In genomic region chr11:121928597-121929580, GRCh38 we compare ENCODE assay signal across 1 cellular context.
TF ChIP-seq lines count a peak whose summit lies in the region.

No MANE protein-coding gene starts in this region.

TF ChIP-seq in HepG2, 621 proteins besides CTCF, POLR2A, EP300 and RAD21 (continued from another document and continues in another):
- TF ChIP-seq, protein P1, sequence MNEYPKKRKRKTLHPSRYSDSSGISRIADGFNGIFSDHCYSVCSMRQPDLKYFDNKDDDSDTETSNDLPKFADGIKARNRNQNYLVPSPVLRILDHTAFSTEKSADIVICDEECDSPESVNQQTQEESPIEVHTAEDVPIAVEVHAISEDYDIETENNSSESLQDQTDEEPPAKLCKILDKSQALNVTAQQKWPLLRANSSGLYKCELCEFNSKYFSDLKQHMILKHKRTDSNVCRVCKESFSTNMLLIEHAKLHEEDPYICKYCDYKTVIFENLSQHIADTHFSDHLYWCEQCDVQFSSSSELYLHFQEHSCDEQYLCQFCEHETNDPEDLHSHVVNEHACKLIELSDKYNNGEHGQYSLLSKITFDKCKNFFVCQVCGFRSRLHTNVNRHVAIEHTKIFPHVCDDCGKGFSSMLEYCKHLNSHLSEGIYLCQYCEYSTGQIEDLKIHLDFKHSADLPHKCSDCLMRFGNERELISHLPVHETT (CRISPR knock-in tag; conservative IDR thresholded peaks at IDR 0.05): no peak
- TF ChIP-seq RNF2 (conservative IDR thresholded peaks at IDR 0.05; ENCODE audit: low read depth) (no peak), REL (CRISPR knock-in tag; conservative IDR thresholded peaks at IDR 0.05) (no peak), CENPX (CRISPR knock-in tag; IDR thresholded peaks at IDR 0.05) (no peak), TAF15 (IDR thresholded peaks at IDR 0.05; ENCODE audit: low read depth, low read length, poor library complexity, severe bottlenecking) (no peak), NFAT5 (CRISPR knock-in tag; IDR thresholded peaks at IDR 0.05) (no peak), ZSCAN30 (CRISPR knock-in tag; IDR thresholded peaks at IDR 0.05) (no peak), ZNF780A (CRISPR knock-in tag; IDR thresholded peaks at IDR 0.05) (no peak), ZBTB21 (CRISPR knock-in tag; IDR thresholded peaks at IDR 0.05) (no peak), HOXA5 (CRISPR knock-in tag; IDR thresholded peaks at IDR 0.05) (no peak), ZNF138 (CRISPR knock-in tag; IDR thresholded peaks at IDR 0.05; ENCODE audit: low read depth) (no peak), ZNF264 (CRISPR knock-in tag; IDR thresholded peaks at IDR 0.05) (no peak), IKZF4 (CRISPR knock-in tag; IDR thresholded peaks at IDR 0.05; ENCODE audit: borderline replicate concordance, low read depth, not compliant biosample characterization) (no peak), HDAC1 (CRISPR knock-in tag; IDR thresholded peaks at IDR 0.05) (0 out of 2 replicates have a peak, but pooled peaks have one; percentile 28), NR2F6 (IDR thresholded peaks at IDR 0.05) (peak; percentile 78), NR2F6 (CRISPR knock-in tag; IDR thresholded peaks at IDR 0.05) (peak; percentile 70), CENPBD1 (CRISPR knock-in tag; IDR thresholded peaks at IDR 0.05; ENCODE audit: borderline replicate concordance, low read depth) (no peak), ZNF235 (CRISPR knock-in tag; IDR thresholded peaks at IDR 0.05; ENCODE audit: borderline replicate concordance) (no peak), FOXP4 (CRISPR knock-in tag; IDR thresholded peaks at IDR 0.05) (peak; percentile 38; the same call in 1 of the 2 replicates), ISX (CRISPR knock-in tag; conservative IDR thresholded peaks at IDR 0.05) (no peak), ZNF326 (CRISPR knock-in tag; IDR thresholded peaks at IDR 0.05; ENCODE audit: borderline replicate concordance) (no peak), HOXD1 (CRISPR knock-in tag; IDR thresholded peaks at IDR 0.05) (no peak), GZF1 (CRISPR knock-in tag; IDR thresholded peaks at IDR 0.05) (no peak), ZNF615 (CRISPR knock-in tag; IDR thresholded peaks at IDR 0.05; ENCODE audit: borderline replicate concordance) (no peak), THRA (CRISPR knock-in tag; IDR thresholded peaks at IDR 0.05; ENCODE audit: borderline replicate concordance) (peak; percentile 80; the same call in 1 of the 2 replicates), HMGA1 (CRISPR knock-in tag; conservative IDR thresholded peaks at IDR 0.05) (no peak), GLI4 (CRISPR knock-in tag; IDR thresholded peaks at IDR 0.05; ENCODE audit: borderline replicate concordance) (no peak), ZNF335 (CRISPR knock-in tag; IDR thresholded peaks at IDR 0.05) (no peak), PAX8 (CRISPR knock-in tag; IDR thresholded peaks at IDR 0.05; ENCODE audit: borderline replicate concordance) (no peak), FOSL1 (CRISPR knock-in tag; IDR thresholded peaks at IDR 0.05; ENCODE audit: borderline replicate concordance) (no peak), ZNF724P (CRISPR knock-in tag; IDR thresholded peaks at IDR 0.05; ENCODE audit: borderline replicate concordance) (no peak), ZNF225 (CRISPR knock-in tag; IDR thresholded peaks at IDR 0.05) (no peak), ZIK1 (CRISPR knock-in tag; IDR thresholded peaks at IDR 0.05; ENCODE audit: borderline replicate concordance, low read depth) (no peak), ZNF761 (CRISPR knock-in tag; conservative IDR thresholded peaks at IDR 0.05) (no peak), AGO1 (IDR thresholded peaks at IDR 0.05; ENCODE audit: low read depth, low read length, poor library complexity, severe bottlenecking) (no peak), ZNF781 (CRISPR knock-in tag; IDR thresholded peaks at IDR 0.05; ENCODE audit: borderline replicate concordance, not compliant biosample characterization) (no peak), ZNF644 (CRISPR knock-in tag; IDR thresholded peaks at IDR 0.05; ENCODE audit: low read depth) (no peak), TFDP1 (CRISPR knock-in tag; IDR thresholded peaks at IDR 0.05; ENCODE audit: borderline replicate concordance) (no peak; the same call in 1 of the 2 replicates)
- TF ChIP-seq, protein P2, sequence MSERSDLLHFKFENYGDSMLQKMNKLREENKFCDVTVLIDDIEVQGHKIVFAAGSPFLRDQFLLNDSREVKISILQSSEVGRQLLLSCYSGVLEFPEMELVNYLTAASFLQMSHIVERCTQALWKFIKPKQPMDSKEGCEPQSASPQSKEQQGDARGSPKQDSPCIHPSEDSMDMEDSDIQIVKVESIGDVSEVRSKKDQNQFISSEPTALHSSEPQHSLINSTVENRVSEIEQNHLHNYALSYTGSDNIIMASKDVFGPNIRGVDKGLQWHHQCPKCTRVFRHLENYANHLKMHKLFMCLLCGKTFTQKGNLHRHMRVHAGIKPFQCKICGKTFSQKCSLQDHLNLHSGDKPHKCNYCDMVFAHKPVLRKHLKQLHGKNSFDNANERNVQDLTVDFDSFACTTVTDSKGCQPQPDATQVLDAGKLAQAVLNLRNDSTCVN (CRISPR knock-in tag; IDR thresholded peaks at IDR 0.05; ENCODE audit: borderline replicate concordance): no peak
- TF ChIP-seq, protein P3, sequence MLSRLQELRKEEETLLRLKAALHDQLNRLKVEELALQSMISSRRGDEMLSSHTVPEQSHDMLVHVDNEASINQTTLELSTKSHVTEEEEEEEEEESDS (CRISPR knock-in tag; IDR thresholded peaks at IDR 0.05; ENCODE audit: borderline replicate concordance): no peak
- TF ChIP-seq, protein P4, sequence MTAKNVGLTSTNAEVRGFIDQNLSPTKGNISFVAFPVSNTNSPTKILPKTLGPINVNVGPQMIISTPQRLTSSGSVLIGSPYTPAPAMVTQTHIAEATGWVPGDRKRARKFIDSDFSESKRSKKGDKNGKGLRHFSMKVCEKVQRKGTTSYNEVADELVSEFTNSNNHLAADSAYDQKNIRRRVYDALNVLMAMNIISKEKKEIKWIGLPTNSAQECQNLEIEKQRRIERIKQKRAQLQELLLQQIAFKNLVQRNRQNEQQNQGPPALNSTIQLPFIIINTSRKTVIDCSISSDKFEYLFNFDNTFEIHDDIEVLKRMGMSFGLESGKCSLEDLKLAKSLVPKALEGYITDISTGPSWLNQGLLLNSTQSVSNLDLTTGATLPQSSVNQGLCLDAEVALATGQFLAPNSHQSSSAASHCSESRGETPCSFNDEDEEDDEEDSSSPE (CRISPR knock-in tag; IDR thresholded peaks at IDR 0.05): 0 out of 2 replicates have a peak, but pooled peaks have one; percentile 20
- TF ChIP-seq, protein P5, sequence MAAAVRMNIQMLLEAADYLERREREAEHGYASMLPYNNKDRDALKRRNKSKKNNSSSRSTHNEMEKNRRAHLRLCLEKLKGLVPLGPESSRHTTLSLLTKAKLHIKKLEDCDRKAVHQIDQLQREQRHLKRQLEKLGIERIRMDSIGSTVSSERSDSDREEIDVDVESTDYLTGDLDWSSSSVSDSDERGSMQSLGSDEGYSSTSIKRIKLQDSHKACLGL (CRISPR knock-in tag; IDR thresholded peaks at IDR 0.05): no peak
- TF ChIP-seq, protein P6, sequence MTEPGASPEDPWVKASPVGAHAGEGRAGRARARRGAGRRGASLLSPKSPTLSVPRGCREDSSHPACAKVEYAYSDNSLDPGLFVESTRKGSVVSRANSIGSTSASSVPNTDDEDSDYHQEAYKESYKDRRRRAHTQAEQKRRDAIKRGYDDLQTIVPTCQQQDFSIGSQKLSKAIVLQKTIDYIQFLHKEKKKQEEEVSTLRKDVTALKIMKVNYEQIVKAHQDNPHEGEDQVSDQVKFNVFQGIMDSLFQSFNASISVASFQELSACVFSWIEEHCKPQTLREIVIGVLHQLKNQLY (CRISPR knock-in tag; IDR thresholded peaks at IDR 0.05): no peak; the same call in 1 of the 2 replicates
- TF ChIP-seq, protein P7, sequence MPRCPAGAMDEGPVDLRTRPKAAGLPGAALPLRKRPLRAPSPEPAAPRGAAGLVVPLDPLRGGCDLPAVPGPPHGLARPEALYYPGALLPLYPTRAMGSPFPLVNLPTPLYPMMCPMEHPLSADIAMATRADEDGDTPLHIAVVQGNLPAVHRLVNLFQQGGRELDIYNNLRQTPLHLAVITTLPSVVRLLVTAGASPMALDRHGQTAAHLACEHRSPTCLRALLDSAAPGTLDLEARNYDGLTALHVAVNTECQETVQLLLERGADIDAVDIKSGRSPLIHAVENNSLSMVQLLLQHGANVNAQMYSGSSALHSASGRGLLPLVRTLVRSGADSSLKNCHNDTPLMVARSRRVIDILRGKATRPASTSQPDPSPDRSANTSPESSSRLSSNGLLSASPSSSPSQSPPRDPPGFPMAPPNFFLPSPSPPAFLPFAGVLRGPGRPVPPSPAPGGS (CRISPR knock-in tag; IDR thresholded peaks at IDR 0.05): no peak
- TF ChIP-seq, protein P8, sequence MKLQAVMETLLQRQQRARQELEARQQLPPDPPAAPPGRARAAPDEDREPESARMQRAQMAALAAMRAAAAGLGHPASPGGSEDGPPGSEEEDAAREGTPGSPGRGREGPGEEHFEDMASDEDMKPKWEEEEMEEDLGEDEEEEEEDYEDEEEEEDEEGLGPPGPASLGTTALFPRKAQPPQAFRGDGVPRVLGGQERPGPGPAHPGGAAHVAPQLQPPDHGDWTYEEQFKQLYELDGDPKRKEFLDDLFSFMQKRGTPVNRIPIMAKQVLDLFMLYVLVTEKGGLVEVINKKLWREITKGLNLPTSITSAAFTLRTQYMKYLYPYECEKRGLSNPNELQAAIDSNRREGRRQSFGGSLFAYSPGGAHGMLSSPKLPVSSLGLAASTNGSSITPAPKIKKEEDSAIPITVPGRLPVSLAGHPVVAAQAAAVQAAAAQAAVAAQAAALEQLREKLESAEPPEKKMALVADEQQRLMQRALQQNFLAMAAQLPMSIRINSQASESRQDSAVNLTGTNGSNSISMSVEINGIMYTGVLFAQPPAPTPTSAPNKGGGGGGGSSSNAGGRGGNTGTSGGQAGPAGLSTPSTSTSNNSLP (IDR thresholded peaks at IDR 0.05; ENCODE audit: low read depth, low read length): peak; percentile 13; the same call in 1 of the 2 replicates
